12 cellular contexts compared by ENCODE assay signal in genomic region chr5:157473383-157474370, GRCh38. TPM values are rescaled to one million over a fixed set of nuclear protein-coding genes. Genes with fewer than 3 reads are reported as not detected.
DNase-seq lines count a peak whose midpoint lies in the region; ATAC-seq, FAIRE-seq and TF ChIP-seq lines count a peak whose summit lies in the region.
"Had no signal": no experiment of that assay in that cellular context is flagged by ENCODE, and none has a peak within 500 bp of the region (broad histone marks: within the 10 kb centered on the region; RNA-seq: fewer than 3 reads in every experiment).

No MANE protein-coding gene starts in this region.

- H3K27ac Mint-ChIP-seq in activated T-helper 1 cell treated with anti-CD3 and anti-CD28 coated beads, Interleukin-12 subunit alpha, Interleukin-12 subunit beta, Interleukin-2, Interleukin-4 antibody, amounts not matched to agents 30 ng/mL and 10 ng/mL and 1 ng/mL, durations not matched to agents 14 hours and 24 hours and 36 hours, result peak overlapping the region; percentile 68
- H3K27ac Mint-ChIP-seq: stimulated activated naive CD8-positive, alpha-beta T cell treated with anti-CD3 and anti-CD28 coated beads, Interleukin-15, Interleukin-2, amounts not matched to agents 100 ng/mL and 50 ng/mL, for 24 hours had no signal

- H3K27ac ChIP-seq in thyroid gland, result peak overlapping the region; percentile 9 to 51 (median 27)

- ATAC-seq in left ventricle myocardium superior (peak; percentile 63), left colon (no peak), HG03469 (IDR thresholded peaks at IDR 0.05; ENCODE audit: unreplicated experiment) (no peak)

- H3K4me3 ChIP-seq in thyroid gland (replicated peaks in 1 of 3), result no peak overlapping the region

- DNase-seq in activated effector memory CD4-positive, alpha-beta T cell treated with anti-CD3 and anti-CD28 coated beads, Interleukin-2, amount 50 U/mL, for 16 hours, result peak; percentile 44
- no peak for DNase-seq in activated effector memory CD4-positive, alpha-beta T cell treated with Interleukin-2 at 50 U/mL for 16 hours
- DNase-seq in activated T-helper 1 cell treated with anti-CD3 and anti-CD28 coated beads, Interleukin-12 subunit alpha, Interleukin-12 subunit beta, Interleukin-2, Interleukin-4 antibody, amounts not matched to agents 30 ng/mL and 10 ng/mL and 1 ng/mL, durations not matched to agents 14 hours and 24 hours and 36 hours (ENCODE audit: low spot score), result no peak
- no peak for DNase-seq in left ventricle myocardium superior
- peak; percentile 70 to 73 for DNase-seq in thyroid gland
- no peak for DNase-seq in D721Med (ENCODE audit: insufficient read length, low spot score)
- DNase-seq in left colon, result no peak
- DNase-seq: BE2C, mesendoderm had no signal

- peaks cover 41% of the 10 kb centered on the region for H3K4me1 Mint-ChIP-seq in activated T-helper 1 cell treated with anti-CD3 and anti-CD28 coated beads, Interleukin-12 subunit alpha, Interleukin-12 subunit beta, Interleukin-2, Interleukin-4 antibody, amounts not matched to agents 30 ng/mL and 10 ng/mL and 1 ng/mL, durations not matched to agents 14 hours and 24 hours and 36 hours (ENCODE audit: low read depth)

- TF ChIP-seq CTCF in thyroid gland (IDR thresholded peaks at IDR 0.05) (peak in 4 of 6 experiments; percentile 10 to 49 (median 30)), D721Med (IDR thresholded peaks at IDR 0.05; ENCODE audit: insufficient read depth, missing control alignments) (no peak)

- H3K4me3 Mint-ChIP-seq in activated T-helper 1 cell treated with anti-CD3 and anti-CD28 coated beads, Interleukin-12 subunit alpha, Interleukin-12 subunit beta, Interleukin-2, Interleukin-4 antibody, amounts not matched to agents 30 ng/mL and 10 ng/mL and 1 ng/mL, durations not matched to agents 14 hours and 24 hours and 36 hours, result no peak overlapping the region
- H3K4me3 Mint-ChIP-seq: stimulated activated naive CD8-positive, alpha-beta T cell treated with anti-CD3 and anti-CD28 coated beads, Interleukin-15, Interleukin-2, amounts not matched to agents 100 ng/mL and 50 ng/mL, for 24 hours had no signal

- intact Hi-C loops in activated T-helper 1 cell treated with anti-CD3 and anti-CD28 coated beads, Interleukin-12 subunit alpha, Interleukin-12 subunit beta, Interleukin-2, Interleukin-4 antibody, amounts not matched to agents 30 ng/mL and 10 ng/mL and 1 ng/mL, durations not matched to agents 14 hours and 24 hours and 36 hours (cut with micrococcal nuclease), result no loop called here
- intact Hi-C loops in left ventricle myocardium superior (cut with micrococcal nuclease), result no loop called here
- intact Hi-C loops in thyroid gland (cut with DNase I), result loop anchor here (10.0 kb wide), 2 partner anchors 109 to 271 kb away; partner anchors contain the start of gene LSM11
- intact Hi-C loops in left colon (cut with DNase I, micrococcal nuclease), result loop anchor here in 1 of 2 donors (5.0 to 10.0 kb wide), 3 partner anchors 41 to 139 kb away; no protein-coding TSS in a partner anchor

- no peaks in the 10 kb centered on the region for H3K9me3 ChIP-seq in thyroid gland
- H3K9me3 ChIP-seq: BE2C had no signal

- no peaks in the 10 kb centered on the region for H3K9me3 Mint-ChIP-seq in activated T-helper 1 cell treated with anti-CD3 and anti-CD28 coated beads, Interleukin-12 subunit alpha, Interleukin-12 subunit beta, Interleukin-2, Interleukin-4 antibody, amounts not matched to agents 30 ng/mL and 10 ng/mL and 1 ng/mL, durations not matched to agents 14 hours and 24 hours and 36 hours
- H3K9me3 Mint-ChIP-seq: stimulated activated naive CD8-positive, alpha-beta T cell treated with anti-CD3 and anti-CD28 coated beads, Interleukin-15, Interleukin-2, amounts not matched to agents 100 ng/mL and 50 ng/mL, for 24 hours had no signal

- H3K36me3 ChIP-seq in thyroid gland, result no peaks in the 10 kb centered on the region
- H3K36me3 ChIP-seq: BE2C had no signal

- TF ChIP-seq POLR2A in thyroid gland (IDR thresholded peaks at IDR 0.05), result no peak

- no peak for FAIRE-seq in D721Med (lab: Jason Lieb, UNC)
- FAIRE-seq: GM12892 had no signal

- no peaks in the 10 kb centered on the region for H3K27me3 Mint-ChIP-seq in activated T-helper 1 cell treated with anti-CD3 and anti-CD28 coated beads, Interleukin-12 subunit alpha, Interleukin-12 subunit beta, Interleukin-2, Interleukin-4 antibody, amounts not matched to agents 30 ng/mL and 10 ng/mL and 1 ng/mL, durations not matched to agents 14 hours and 24 hours and 36 hours (ENCODE audit: insufficient read depth)
- H3K27me3 Mint-ChIP-seq: stimulated activated naive CD8-positive, alpha-beta T cell treated with anti-CD3 and anti-CD28 coated beads, Interleukin-15, Interleukin-2, amounts not matched to agents 100 ng/mL and 50 ng/mL, for 24 hours had no signal

- H3K36me3 Mint-ChIP-seq in activated T-helper 1 cell treated with anti-CD3 and anti-CD28 coated beads, Interleukin-12 subunit alpha, Interleukin-12 subunit beta, Interleukin-2, Interleukin-4 antibody, amounts not matched to agents 30 ng/mL and 10 ng/mL and 1 ng/mL, durations not matched to agents 14 hours and 24 hours and 36 hours (ENCODE audit: low read depth), result peaks cover 55% of the 10 kb centered on the region

- peaks cover 12 to 20% of the 10 kb centered on the region in 2 donors for H3K4me1 ChIP-seq in thyroid gland
- H3K4me1 ChIP-seq: BE2C had no signal

- 29 to 36% methylated on average over 7 of the region's 7 CpGs for WGBS in thyroid gland, 2 donors

- H3K27me3 ChIP-seq in thyroid gland, result no peaks in the 10 kb centered on the region
- H3K27me3 ChIP-seq: BE2C had no signal

RNA-seq across cellular contexts. Expression of gene NIPAL4, which starts 13.7 kb away (rescaled TPM):
- total RNA-seq in activated T-helper 1 cell treated with anti-CD3 and anti-CD28 coated beads, Interleukin-12 subunit alpha, Interleukin-12 subunit beta, Interleukin-2, Interleukin-4 antibody, amounts not matched to agents 30 ng/mL and 10 ng/mL and 1 ng/mL, durations not matched to agents 14 hours and 24 hours and 36 hours, result 2.2 and 2.3 TPM in 2 replicates
- total RNA-seq in left ventricle myocardium superior (not detected), thyroid gland (under 1 TPM in 1 of 4 donors, not detected in 3; 0.33 TPM), left colon (under 1 TPM in 1 of 2 donors, not detected in 1; 0.84 TPM)

Comparison
In these comparisons a context has a peak if more than half of its experiments do, and no peak if none do; other contexts are left out.
1. DNase-seq: peak in activated effector memory CD4-positive, alpha-beta T cell treated with anti-CD3 and anti-CD28 coated beads, Interleukin-2, amount 50 U/mL, for 16 hours (single experiment) and thyroid gland (2 of 2); none in activated effector memory CD4-positive, alpha-beta T cell treated with Interleukin-2 at 50 U/mL for 16 hours (single experiment), activated T-helper 1 cell treated with anti-CD3 and anti-CD28 coated beads, Interleukin-12 subunit alpha, Interleukin-12 subunit beta, Interleukin-2, Interleukin-4 antibody, amounts not matched to agents 30 ng/mL and 10 ng/mL and 1 ng/mL, durations not matched to agents 14 hours and 24 hours and 36 hours (single experiment), left ventricle myocardium superior (single experiment), D721Med (single experiment) and left colon (0 of 2).